In the genomic region with DNA sequence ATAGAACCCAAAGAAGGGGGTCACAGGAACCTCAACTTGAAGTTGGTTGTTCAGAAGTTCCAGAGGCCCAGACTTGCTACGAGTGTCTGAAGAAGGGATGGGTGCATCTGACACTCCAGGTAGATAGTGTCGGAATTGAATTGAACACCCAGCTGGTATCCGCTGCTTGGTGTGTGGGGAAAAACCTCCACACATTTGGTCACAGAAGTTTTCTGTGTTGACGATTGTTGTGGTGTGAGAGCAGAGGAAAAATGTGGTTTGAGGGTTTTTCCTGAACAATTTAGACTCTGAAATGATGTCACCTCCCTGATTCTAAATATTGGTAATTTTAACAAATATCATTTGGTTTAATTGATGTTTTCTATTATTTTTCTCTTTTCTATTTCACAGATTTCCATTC, we compare ENCODE assay signal across 24 cellular contexts.
DNase-seq lines count a peak whose midpoint lies in the region; ATAC-seq and TF ChIP-seq lines count a peak whose summit lies in the region.
"Had no signal": no experiment of that assay in that cellular context is flagged by ENCODE, and none has a peak within 500 bp of the region (broad histone marks: within the 10 kb centered on the region; RNA-seq: fewer than 3 reads in every experiment).

No MANE protein-coding gene starts in this region.

- H3K27ac ChIP-seq in foreskin keratinocyte, result no peak overlapping the region
- H3K27ac ChIP-seq: epithelial cell of prostate, SJCRH30 had no signal

- no peaks in the 10 kb centered on the region for H3K9me3 Mint-ChIP-seq in activated CD8-positive, alpha-beta memory T cell treated with anti-CD3 and anti-CD28 coated beads, Interleukin-2, amount 10 ng/mL, durations not matched to agents 7 days and 5 days (ENCODE audit: low read depth)
- no peaks in the 10 kb centered on the region for H3K9me3 Mint-ChIP-seq in activated CD8-positive, alpha-beta T cell treated with anti-CD3 and anti-CD28 coated beads, Interleukin-2, amount 10 ng/mL, durations not matched to agents 7 days and 5 days (ENCODE audit: insufficient read depth)
- no peaks in the 10 kb centered on the region for H3K9me3 Mint-ChIP-seq in stimulated activated memory B cell treated with anti-CD40 and anti-IgM and Interleukin-4, amounts not matched to agents 10 μg/mL and 1 μg/mL and 100 μg/mL, for 72 hours
- H3K9me3 Mint-ChIP-seq: mesothelial cell of epicardium had no signal

- peaks cover 20% of the 10 kb centered on the region for H3K4me1 Mint-ChIP-seq in activated CD8-positive, alpha-beta memory T cell treated with anti-CD3 and anti-CD28 coated beads, Interleukin-2, amount 10 ng/mL, durations not matched to agents 7 days and 5 days
- H3K4me1 Mint-ChIP-seq in activated CD8-positive, alpha-beta T cell treated with anti-CD3 and anti-CD28 coated beads, Interleukin-2, amount 10 ng/mL, durations not matched to agents 7 days and 5 days (ENCODE audit: low read depth), result peaks cover 10% of the 10 kb centered on the region
- H3K4me1 Mint-ChIP-seq in stimulated activated memory B cell treated with anti-CD40 and anti-IgM and Interleukin-4, amounts not matched to agents 10 μg/mL and 1 μg/mL and 100 μg/mL, for 72 hours, result peaks cover 41% of the 10 kb centered on the region

- H3K27me3 Mint-ChIP-seq in activated CD8-positive, alpha-beta memory T cell treated with anti-CD3 and anti-CD28 coated beads, Interleukin-2, amount 10 ng/mL, durations not matched to agents 7 days and 5 days, result peaks cover 36% of the 10 kb centered on the region
- H3K27me3 Mint-ChIP-seq in activated CD8-positive, alpha-beta T cell treated with anti-CD3 and anti-CD28 coated beads, Interleukin-2, amount 10 ng/mL, durations not matched to agents 7 days and 5 days (ENCODE audit: low read depth), result peaks cover 40% of the 10 kb centered on the region
- H3K27me3 Mint-ChIP-seq in stimulated activated memory B cell treated with anti-CD40 and anti-IgM and Interleukin-4, amounts not matched to agents 10 μg/mL and 1 μg/mL and 100 μg/mL, for 72 hours, result no peaks in the 10 kb centered on the region

- DNase-seq in activated CD8-positive, alpha-beta memory T cell treated with anti-CD3 and anti-CD28 coated beads, Interleukin-2, amount 10 ng/mL, durations not matched to agents 7 days and 5 days, result no peak
- no peak for DNase-seq in activated CD8-positive, alpha-beta memory T cell treated with anti-CD3 and anti-CD28 coated beads, Interleukin-2, amount 50 U/mL, for 48 hours
- DNase-seq in activated CD8-positive, alpha-beta T cell treated with anti-CD3 and anti-CD28 coated beads, Interleukin-2, amount 10 ng/mL, durations not matched to agents 7 days and 5 days, result peak; percentile 38
- DNase-seq in hepatic stellate cell (ENCODE audit: low spot score), result no peak
- DNase-seq in foreskin keratinocyte, result no peak
- no peak for DNase-seq in H7
- DNase-seq: ACHN; activated CD8-positive, alpha-beta memory T cell treated with anti-CD3 and anti-CD28 coated beads, Interleukin-2, amount 50 U/mL, for 4 hours; activated gamma-delta T cell treated with Interleukin-2 at 50 U/mL for 16 hours; amygdala; C1 segment of cervical spinal cord; DMS79 treated with DMSO at 0.1 percent for 48 hours; effector CD4-positive, alpha-beta T cell; glutamatergic neuron; NCI-H1436; NCI-H345; occipital lobe; SJCRH30; trophoblast cell had no signal

- H3K27ac Mint-ChIP-seq in activated CD8-positive, alpha-beta memory T cell treated with anti-CD3 and anti-CD28 coated beads, Interleukin-2, amount 10 ng/mL, durations not matched to agents 7 days and 5 days, result no peak overlapping the region
- H3K27ac Mint-ChIP-seq in activated CD8-positive, alpha-beta T cell treated with anti-CD3 and anti-CD28 coated beads, Interleukin-2, amount 10 ng/mL, durations not matched to agents 7 days and 5 days, result no peak overlapping the region
- peak overlapping the region; percentile 11 for H3K27ac Mint-ChIP-seq in stimulated activated memory B cell treated with anti-CD40 and anti-IgM and Interleukin-4, amounts not matched to agents 10 μg/mL and 1 μg/mL and 100 μg/mL, for 72 hours
- H3K27ac Mint-ChIP-seq: mesothelial cell of epicardium; naive thymus-derived CD4-positive, alpha-beta T cell had no signal

- no peaks in the 10 kb centered on the region for H3K36me3 ChIP-seq in H7 (replicated peaks; ENCODE audit: control insufficient read depth, insufficient read depth, low read length)
- H3K36me3 ChIP-seq: SJCRH30 had no signal

- H3K4me3 ChIP-seq in H7 (ENCODE audit: insufficient read depth, low read depth, low read length), result no peak overlapping the region
- H3K4me3 ChIP-seq: SJCRH30 had no signal

- no peaks in the 10 kb centered on the region for H3K4me1 ChIP-seq in foreskin keratinocyte

- H3K36me3 Mint-ChIP-seq in activated CD8-positive, alpha-beta memory T cell treated with anti-CD3 and anti-CD28 coated beads, Interleukin-2, amount 10 ng/mL, durations not matched to agents 7 days and 5 days, result no peaks in the 10 kb centered on the region
- no peaks in the 10 kb centered on the region for H3K36me3 Mint-ChIP-seq in activated CD8-positive, alpha-beta T cell treated with anti-CD3 and anti-CD28 coated beads, Interleukin-2, amount 10 ng/mL, durations not matched to agents 7 days and 5 days (ENCODE audit: low read depth)
- no peaks in the 10 kb centered on the region for H3K36me3 Mint-ChIP-seq in stimulated activated memory B cell treated with anti-CD40 and anti-IgM and Interleukin-4, amounts not matched to agents 10 μg/mL and 1 μg/mL and 100 μg/mL, for 72 hours
- H3K36me3 Mint-ChIP-seq: mesothelial cell of epicardium; naive thymus-derived CD4-positive, alpha-beta T cell had no signal

- POLR2A ChIA-PET in activated CD8-positive, alpha-beta T cell treated with anti-CD3 and anti-CD28 coated beads, Interleukin-2, amount 10 ng/mL, durations not matched to agents 7 days and 5 days (lab: Charles Lee), result no interaction called here

- CTCF ChIA-PET in activated CD8-positive, alpha-beta memory T cell treated with anti-CD3 and anti-CD28 coated beads, Interleukin-2, amount 10 ng/mL, durations not matched to agents 7 days and 5 days (lab: Charles Lee), result no interaction called here
- CTCF ChIA-PET in activated CD8-positive, alpha-beta T cell treated with anti-CD3 and anti-CD28 coated beads, Interleukin-2, amount 10 ng/mL, durations not matched to agents 7 days and 5 days (lab: Charles Lee), result interaction anchor here (0.9 kb wide), 1 partner anchor 396 kb away, joined by 3 read pairs; no protein-coding TSS in a partner anchor

- no peak overlapping the region for H3K4me3 Mint-ChIP-seq in activated CD8-positive, alpha-beta memory T cell treated with anti-CD3 and anti-CD28 coated beads, Interleukin-2, amount 10 ng/mL, durations not matched to agents 7 days and 5 days
- no peak overlapping the region for H3K4me3 Mint-ChIP-seq in activated CD8-positive, alpha-beta T cell treated with anti-CD3 and anti-CD28 coated beads, Interleukin-2, amount 10 ng/mL, durations not matched to agents 7 days and 5 days
- no peak overlapping the region for H3K4me3 Mint-ChIP-seq in stimulated activated memory B cell treated with anti-CD40 and anti-IgM and Interleukin-4, amounts not matched to agents 10 μg/mL and 1 μg/mL and 100 μg/mL, for 72 hours
- H3K4me3 Mint-ChIP-seq: mesothelial cell of epicardium; naive thymus-derived CD4-positive, alpha-beta T cell had no signal

- no peak for TF ChIP-seq CTCF in foreskin keratinocyte (conservative IDR thresholded peaks at IDR 0.05)

- H3K27me3 ChIP-seq in foreskin keratinocyte (peaks cover 3% of the 10 kb centered on the region), H7 (ENCODE audit: control insufficient read depth, insufficient read depth, low read length) (no peaks in the 10 kb centered on the region)
- H3K27me3 ChIP-seq: SJCRH30 had no signal

- peak; percentile 20 for ATAC-seq in activated CD8-positive, alpha-beta memory T cell treated with anti-CD3 and anti-CD28 coated beads, Interleukin-2, amount 10 ng/mL, durations not matched to agents 7 days and 5 days
- ATAC-seq in GM18868 (IDR thresholded peaks at IDR 0.05; ENCODE audit: unreplicated experiment) (peak; percentile 60), foreskin keratinocyte (no peak)
- ATAC-seq in activated CD8-positive, alpha-beta T cell treated with anti-CD3 and anti-CD28 coated beads, Interleukin-2, amount 10 ng/mL, durations not matched to agents 7 days and 5 days, result no peak
- peak; percentile 71 for ATAC-seq in stimulated activated memory B cell treated with anti-CD40 and anti-IgM and Interleukin-4, amounts not matched to agents 10 μg/mL and 1 μg/mL and 100 μg/mL, for 72 hours
- ATAC-seq: naive thymus-derived CD4-positive, alpha-beta T cell had no signal

Comparison
In these comparisons a context has a peak if more than half of its experiments do, and no peak if none do; other contexts are left out.
1. ATAC-seq: peak in activated CD8-positive, alpha-beta memory T cell treated with anti-CD3 and anti-CD28 coated beads, Interleukin-2, amount 10 ng/mL, durations not matched to agents 7 days and 5 days (single experiment), GM18868 (single experiment) and stimulated activated memory B cell treated with anti-CD40 and anti-IgM and Interleukin-4, amounts not matched to agents 10 μg/mL and 1 μg/mL and 100 μg/mL, for 72 hours (single experiment); none in activated CD8-positive, alpha-beta T cell treated with anti-CD3 and anti-CD28 coated beads, Interleukin-2, amount 10 ng/mL, durations not matched to agents 7 days and 5 days (single experiment) and foreskin keratinocyte (single experiment).